16 cellular contexts compared by ENCODE assay signal in the genomic region with DNA sequence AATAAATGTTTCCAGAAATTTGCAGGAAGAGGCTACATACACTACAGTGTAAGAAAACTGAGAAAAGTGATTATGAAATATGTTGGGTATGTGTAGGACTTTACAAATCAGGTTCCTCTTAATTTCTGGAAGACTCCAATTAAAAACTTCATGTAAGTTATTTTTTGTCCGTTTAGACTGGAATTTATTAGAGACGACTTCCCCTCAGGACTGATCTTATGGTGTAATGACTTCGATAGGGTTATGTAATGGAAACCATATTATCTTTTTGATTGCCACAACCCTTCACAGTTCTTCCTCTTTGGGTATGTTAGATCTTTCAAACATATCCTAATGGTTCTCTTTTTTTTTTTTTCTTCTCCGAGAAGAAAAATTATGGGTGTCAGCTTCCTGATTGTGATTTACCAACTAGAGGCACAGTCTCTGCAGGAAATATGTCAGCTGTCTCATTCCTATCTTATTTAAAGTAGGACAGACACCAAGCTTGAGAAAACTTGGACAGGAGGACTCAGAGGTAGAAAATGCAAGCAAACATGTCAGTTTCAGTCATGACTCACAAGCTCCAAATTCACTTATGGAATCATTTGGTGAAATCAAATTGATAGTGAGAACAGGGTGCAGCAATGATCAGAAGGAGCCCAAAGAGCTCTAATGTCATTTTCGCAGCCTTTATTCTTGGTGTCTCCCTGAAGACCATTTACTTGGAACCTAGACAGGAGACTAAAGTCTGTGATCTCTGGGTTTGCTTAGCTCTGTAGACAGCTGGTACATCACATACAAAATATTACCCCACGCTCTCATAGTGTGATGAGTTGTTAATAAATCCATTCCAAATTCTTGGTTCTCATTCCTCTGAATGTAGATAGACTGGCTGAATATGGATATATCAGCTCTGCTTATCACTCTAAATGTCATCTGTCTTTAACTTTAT. TPM values are rescaled to one million over a fixed set of nuclear protein-coding genes. Genes with fewer than 3 reads are reported as not detected.
DNase-seq lines count a peak whose midpoint lies in the region; ATAC-seq and TF ChIP-seq lines count a peak whose summit lies in the region.
"Had no signal": no experiment of that assay in that cellular context is flagged by ENCODE, and none has a peak within 500 bp of the region (broad histone marks: within the 10 kb centered on the region; RNA-seq: fewer than 3 reads in every experiment).

No MANE protein-coding gene starts in this region.

- no peak overlapping the region for H3K4me3 ChIP-seq in heart left ventricle
- H3K4me3 ChIP-seq: A549, lung had no signal

- H3K9me3 Mint-ChIP-seq in activated CD4-positive, alpha-beta memory T cell treated with anti-CD3 and anti-CD28 coated beads for 36 hours, result peaks cover 3% of the 10 kb centered on the region
- H3K9me3 Mint-ChIP-seq in Calu3 (ENCODE audit: low read depth, unreplicated experiment), result no peaks in the 10 kb centered on the region
- H3K9me3 Mint-ChIP-seq: activated naive CD8-positive, alpha-beta T cell treated with anti-CD3 and anti-CD28 coated beads, Interleukin-2, amount 10 ng/mL, durations not matched to agents 7 days and 5 days; H9; neural crest cell had no signal

- H3K9me3 ChIP-seq in heart left ventricle, result peaks cover 0 to 11% (median 0%) of the 10 kb centered on the region in 12 donors

- H3K4me1 ChIP-seq in heart left ventricle (peaks cover 0 to 13% (median 2%) of the 10 kb centered on the region in 12 donors), foreskin keratinocyte (peaks cover 24% of the 10 kb centered on the region)

- H3K27ac ChIP-seq in heart left ventricle, result peak overlapping the region in 1 of 12 donors; percentile 89
- H3K27ac ChIP-seq in foreskin keratinocyte, result peak overlapping the region; percentile 37
- H3K27ac ChIP-seq: A549 had no signal

- intact Hi-C loops in heart left ventricle (cut with DNase I), result no loop called here
- intact Hi-C loops in cardiac septum (cut with DNase I), result no loop called here
- intact Hi-C loops in activated CD4-positive, alpha-beta memory T cell treated with anti-CD3 and anti-CD28 coated beads for 36 hours (cut with micrococcal nuclease), result no loop called here
- intact Hi-C loops in Calu3 (cut with micrococcal nuclease; ENCODE audit: unreplicated experiment), result no loop called here

- H3K36me3 ChIP-seq in heart left ventricle, result no peaks in the 10 kb centered on the region

- CTCF ChIA-PET in activated CD4-positive, alpha-beta memory T cell treated with anti-CD3 and anti-CD28 coated beads for 36 hours (lab: Charles Lee), result no interaction called here
- CTCF ChIA-PET in Calu3 (lab: Charles Lee), result no interaction called here

- DNase-seq in heart left ventricle (no peak), cardiac septum (ENCODE audit: low spot score) (no peak), SKM-1 treated with dmso at 0.1 percent for 144 hours (lab: John Stamatoyannopoulos, UW; ENCODE audit: unreplicated experiment) (peak; percentile 97), foreskin keratinocyte (peak; percentile 56 to 85), NCI-H1436 (lab: John Stamatoyannopoulos, UW) (no peak), Calu3 (no peak)
- no peak for DNase-seq in activated CD4-positive, alpha-beta T cell treated with anti-CD3 and anti-CD28 coated beads for 4 hours
- no peak for DNase-seq in activated CD4-positive, alpha-beta memory T cell treated with anti-CD3 and anti-CD28 coated beads for 36 hours
- DNase-seq: activated CD4-positive, CD25-positive, alpha-beta regulatory T cell treated with anti-CD3 and anti-CD28 coated beads, Interleukin-2, amount 50 U/mL, for 72 hours; activated naive CD8-positive, alpha-beta T cell treated with anti-CD3 and anti-CD28 coated beads, Interleukin-2, amount 10 ng/mL, durations not matched to agents 7 days and 5 days; activated T-cell treated with anti-CD3 and anti-CD28 coated beads for 4 hours; H9; NCI-H2171 had no signal

- peak; percentile 56 to 80 (median 72) for ATAC-seq in heart left ventricle
- ATAC-seq in foreskin keratinocyte, result peak; percentile 77
- ATAC-seq: A549 had no signal

- BruUV-seq in Calu3 (replicated peaks; lab: Mats Ljungman, UMichigan), result no TSS peak

- no peak for TF ChIP-seq CTCF in heart left ventricle (IDR thresholded peaks at IDR 0.05)
- TF ChIP-seq CTCF in foreskin keratinocyte (conservative IDR thresholded peaks at IDR 0.05), result no peak
- TF ChIP-seq CTCF in Calu3 (IDR thresholded peaks at IDR 0.05; ENCODE audit: unreplicated experiment), result no peak

- H3K36me3 Mint-ChIP-seq in activated CD4-positive, alpha-beta memory T cell treated with anti-CD3 and anti-CD28 coated beads for 36 hours, result no peaks in the 10 kb centered on the region
- no peaks in the 10 kb centered on the region for H3K36me3 Mint-ChIP-seq in Calu3 (ENCODE audit: insufficient read depth, unreplicated experiment)
- H3K36me3 Mint-ChIP-seq: activated naive CD8-positive, alpha-beta T cell treated with anti-CD3 and anti-CD28 coated beads, Interleukin-2, amount 10 ng/mL, durations not matched to agents 7 days and 5 days had no signal

- H3K27me3 Mint-ChIP-seq in activated CD4-positive, alpha-beta memory T cell treated with anti-CD3 and anti-CD28 coated beads for 36 hours, result peaks cover 15% of the 10 kb centered on the region
- no peaks in the 10 kb centered on the region for H3K27me3 Mint-ChIP-seq in Calu3 (ENCODE audit: unreplicated experiment)

- H3K4me1 Mint-ChIP-seq in activated CD4-positive, alpha-beta memory T cell treated with anti-CD3 and anti-CD28 coated beads for 36 hours (ENCODE audit: low read depth), result no peaks in the 10 kb centered on the region
- H3K4me1 Mint-ChIP-seq in Calu3 (ENCODE audit: low read depth, unreplicated experiment), result no peaks in the 10 kb centered on the region
- H3K4me1 Mint-ChIP-seq: activated naive CD8-positive, alpha-beta T cell treated with anti-CD3 and anti-CD28 coated beads, Interleukin-2, amount 10 ng/mL, durations not matched to agents 7 days and 5 days; neural crest cell had no signal

- 51 to 69% (median 65%) methylated on average over 6 of the region's 6 CpGs for WGBS in heart left ventricle, 4 donors

- H3K27me3 ChIP-seq in heart left ventricle (no peaks in the 10 kb centered on the region), foreskin keratinocyte (no peaks in the 10 kb centered on the region)

- TF ChIP-seq POLR2A in heart left ventricle (IDR thresholded peaks at IDR 0.05), result no peak

- POLR2A ChIA-PET in activated CD4-positive, alpha-beta memory T cell treated with anti-CD3 and anti-CD28 coated beads for 36 hours (lab: Charles Lee), result no interaction called here

- no peak overlapping the region for H3K27ac Mint-ChIP-seq in activated CD4-positive, alpha-beta memory T cell treated with anti-CD3 and anti-CD28 coated beads for 36 hours
- no peak overlapping the region for H3K27ac Mint-ChIP-seq in Calu3 (ENCODE audit: unreplicated experiment)
- H3K27ac Mint-ChIP-seq: activated naive CD8-positive, alpha-beta T cell treated with anti-CD3 and anti-CD28 coated beads, Interleukin-2, amount 10 ng/mL, durations not matched to agents 7 days and 5 days had no signal

- H3K4me3 Mint-ChIP-seq in activated CD4-positive, alpha-beta memory T cell treated with anti-CD3 and anti-CD28 coated beads for 36 hours, result no peak overlapping the region
- no peak overlapping the region for H3K4me3 Mint-ChIP-seq in Calu3 (ENCODE audit: low read depth, unreplicated experiment)
- H3K4me3 Mint-ChIP-seq: activated naive CD8-positive, alpha-beta T cell treated with anti-CD3 and anti-CD28 coated beads, Interleukin-2, amount 10 ng/mL, durations not matched to agents 7 days and 5 days; H9; neural crest cell had no signal

RNA-seq across cellular contexts. Expression of gene LDLRAD3, which starts 11.0 kb away (rescaled TPM):
- 1 to 10 TPM; 1.5 to 7.7 (median 2.6) TPM for total RNA-seq in heart left ventricle
- 1 to 10 TPM; 1.1 to 4.1 TPM for polyA plus RNA-seq in heart left ventricle
- 4.4 TPM for total RNA-seq in cardiac septum
- 9.6 and 9.9 TPM in 2 replicates for total RNA-seq in foreskin keratinocyte
- 4.0 and 5.0 TPM in 2 replicates for polyA plus RNA-seq in foreskin keratinocyte
- total RNA-seq in activated CD4-positive, alpha-beta memory T cell treated with anti-CD3 and anti-CD28 coated beads for 36 hours, result under 1 TPM; 0.10 to 0.22 TPM
- 10.9 and 16.2 TPM in 2 replicates for total RNA-seq in Calu3 (2022)

Comparison
In these comparisons a context has a peak if more than half of its experiments do, and no peak if none do; other contexts are left out.
1. DNase-seq: peak in SKM-1 treated with dmso at 0.1 percent for 144 hours (single experiment) and foreskin keratinocyte (2 of 2); none in heart left ventricle (0 of 5), cardiac septum (single experiment), NCI-H1436 (single experiment), activated CD4-positive, alpha-beta T cell treated with anti-CD3 and anti-CD28 coated beads for 4 hours (0 of 2), activated CD4-positive, alpha-beta memory T cell treated with anti-CD3 and anti-CD28 coated beads for 36 hours (single experiment) and Calu3 (single experiment).